Comparison of ENCODE assay signal across 24 cellular contexts in genomic region chr12:47105914-47106674, GRCh38. TPM values are rescaled to one million over a fixed set of nuclear protein-coding genes. Genes with fewer than 3 reads are reported as not detected.
DNase-seq lines count a peak whose midpoint lies in the region; ATAC-seq, FAIRE-seq and TF ChIP-seq lines count a peak whose summit lies in the region.
"Had no signal": no experiment of that assay in that cellular context is flagged by ENCODE, and none has a peak within 500 bp of the region (broad histone marks: within the 10 kb centered on the region; RNA-seq: fewer than 3 reads in every experiment).

No MANE protein-coding gene starts in this region.

- ATAC-seq in pancreas, result peak; percentile 88 to 98 (median 94)
- ATAC-seq: activated CD8-positive, alpha-beta T cell treated with anti-CD3 and anti-CD28 coated beads, Interleukin-2, amount 10 ng/mL, durations not matched to agents 7 days and 5 days had no signal

- DNase-seq in NCI-H345 (lab: John Stamatoyannopoulos, UW) (peak; percentile 9), NCI-H345 treated with DMSO at 0.1 percent for 48 hours (lab: John Stamatoyannopoulos, UW; ENCODE audit: unreplicated experiment) (no peak), NCI-H1417 treated with DMSO at 0.1 percent for 48 hours (lab: John Stamatoyannopoulos, UW) (peak; percentile 68), NCI-H774 (lab: John Stamatoyannopoulos, UW) (peak; percentile 74), pancreas (peak; percentile 67 to 90 (median 82)), HK-2 (ENCODE audit: unreplicated experiment) (no peak), HuH-7.5 (ENCODE audit: low spot score) (no peak)
- DNase-seq in activated CD4-positive, alpha-beta memory T cell treated with anti-CD3 and anti-CD28 coated beads for 36 hours, result no peak
- DNase-seq: activated B cell treated with CpG ODN at 0.5 μM for 24 hours; activated CD8-positive, alpha-beta T cell treated with anti-CD3 and anti-CD28 coated beads, Interleukin-2, amount 10 ng/mL, durations not matched to agents 7 days and 5 days; activated naive CD4-positive, alpha-beta T cell treated with anti-CD3 and anti-CD28 coated beads, Interleukin-2, amount 50 U/mL, for 16 hours; activated T-cell treated with anti-CD3 and anti-CD28 coated beads, Interleukin-2, amount 50 U/mL, for 48 hours; AML-193; CD8-positive, alpha-beta memory T cell; cerebellar nuclear complex; hypothalamus; nucleus accumbens had no signal

- no peak for FAIRE-seq in pancreas (lab: Jason Lieb, UNC)
- FAIRE-seq: astrocyte, frontal cortex, islet of Langerhans, urothelium cell line had no signal

- POLR2A ChIA-PET in activated CD4-positive, alpha-beta memory T cell treated with anti-CD3 and anti-CD28 coated beads for 36 hours (lab: Charles Lee), result no interaction called here

- H3K9me3 Mint-ChIP-seq in activated CD4-positive, alpha-beta memory T cell treated with anti-CD3 and anti-CD28 coated beads for 36 hours, result no peaks in the 10 kb centered on the region
- H3K9me3 Mint-ChIP-seq: activated B cell treated with CpG ODN at 0.5 μM for 24 hours; CD8-positive, alpha-beta memory T cell; T-helper 1 cell treated with Interleukin-12 subunit alpha and Interleukin-12 subunit beta and Interleukin-4 antibody, amounts not matched to agents 30 μg/mL and 1 μg/mL, for 36 hours had no signal

- no peaks in the 10 kb centered on the region for H3K27me3 Mint-ChIP-seq in activated CD4-positive, alpha-beta memory T cell treated with anti-CD3 and anti-CD28 coated beads for 36 hours
- H3K27me3 Mint-ChIP-seq: activated B cell treated with CpG ODN at 0.5 μM for 24 hours; CD8-positive, alpha-beta memory T cell had no signal

- WGBS in pancreas, 2 donors, result 48 to 57% methylated on average over 10 of the region's 10 CpGs

- intact Hi-C loops in pancreas (cut with DNase I), result no loop called here
- intact Hi-C loops in activated CD4-positive, alpha-beta memory T cell treated with anti-CD3 and anti-CD28 coated beads for 36 hours (cut with micrococcal nuclease), result no loop called here

- no peaks in the 10 kb centered on the region for H3K9me3 ChIP-seq in pancreas

- H3K27ac ChIP-seq in pancreas, result no peak overlapping the region
- H3K27ac ChIP-seq: 22Rv1 had no signal

- H3K4me3 Mint-ChIP-seq in activated CD4-positive, alpha-beta memory T cell treated with anti-CD3 and anti-CD28 coated beads for 36 hours, result no peak overlapping the region
- H3K4me3 Mint-ChIP-seq: activated B cell treated with CpG ODN at 0.5 μM for 24 hours; activated CD8-positive, alpha-beta T cell treated with anti-CD3 and anti-CD28 coated beads, Interleukin-2, amount 10 ng/mL, durations not matched to agents 7 days and 5 days; CD8-positive, alpha-beta memory T cell; T-helper 1 cell treated with Interleukin-12 subunit alpha and Interleukin-12 subunit beta and Interleukin-4 antibody, amounts not matched to agents 30 μg/mL and 1 μg/mL, for 36 hours had no signal

- no peaks in the 10 kb centered on the region for H3K27me3 ChIP-seq in pancreas

- no peaks in the 10 kb centered on the region for H3K36me3 ChIP-seq in pancreas

- no peaks in the 10 kb centered on the region for H3K4me1 ChIP-seq in pancreas

- H3K4me3 ChIP-seq in pancreas, result no peak overlapping the region
- H3K4me3 ChIP-seq: lung had no signal

- no peak for TF ChIP-seq CTCF in pancreas (IDR thresholded peaks at IDR 0.05)

- H3K4me1 Mint-ChIP-seq in activated CD4-positive, alpha-beta memory T cell treated with anti-CD3 and anti-CD28 coated beads for 36 hours (ENCODE audit: low read depth), result peaks cover 15% of the 10 kb centered on the region
- H3K4me1 Mint-ChIP-seq: activated B cell treated with CpG ODN at 0.5 μM for 24 hours had no signal

- no peak overlapping the region for H3K27ac Mint-ChIP-seq in activated CD4-positive, alpha-beta memory T cell treated with anti-CD3 and anti-CD28 coated beads for 36 hours
- H3K27ac Mint-ChIP-seq: activated B cell treated with CpG ODN at 0.5 μM for 24 hours; activated CD8-positive, alpha-beta T cell treated with anti-CD3 and anti-CD28 coated beads, Interleukin-2, amount 10 ng/mL, durations not matched to agents 7 days and 5 days; T-helper 1 cell treated with Interleukin-12 subunit alpha and Interleukin-12 subunit beta and Interleukin-4 antibody, amounts not matched to agents 30 μg/mL and 1 μg/mL, for 36 hours had no signal

- peaks cover 14% of the 10 kb centered on the region for H3K36me3 Mint-ChIP-seq in activated CD4-positive, alpha-beta memory T cell treated with anti-CD3 and anti-CD28 coated beads for 36 hours

- CTCF ChIA-PET in activated CD4-positive, alpha-beta memory T cell treated with anti-CD3 and anti-CD28 coated beads for 36 hours (lab: Charles Lee), result interaction anchor here (0.8 to 1.4 kb wide), 2 partner anchors 13 to 48 kb away, joined by 3 read pairs; no protein-coding TSS in a partner anchor

RNA-seq across cellular contexts. Expression of gene AMIGO2, which starts 26.3 kb away (rescaled TPM):
- total RNA-seq in pancreas, result 1 to 10 TPM; 1.3 to 7.5 (median 2.2) TPM
- 1 to 10 TPM; 2.2 to 3.9 TPM for polyA plus RNA-seq in pancreas
- 10 to 100 TPM; 12.4 to 13.6 TPM for total RNA-seq in activated CD4-positive, alpha-beta memory T cell treated with anti-CD3 and anti-CD28 coated beads for 36 hours

RNA-seq across cellular contexts. Expression of gene PCED1B, which starts 26.7 kb away (rescaled TPM):
- total RNA-seq in pancreas, result 1 to 10 TPM in 4 of 6 donors, under 1 TPM in 2; 0.71 to 6.4 (median 1.5) TPM
- polyA plus RNA-seq in pancreas, result 1 to 10 TPM; 1.8 to 2.4 TPM
- 100 to 1,000 TPM; 133 to 136 TPM for total RNA-seq in activated CD4-positive, alpha-beta memory T cell treated with anti-CD3 and anti-CD28 coated beads for 36 hours

Comparison
In these comparisons a context has a peak if more than half of its experiments do, and no peak if none do; other contexts are left out.
1. DNase-seq: peak in NCI-H345 (single experiment), NCI-H1417 treated with DMSO at 0.1 percent for 48 hours (single experiment), NCI-H774 (single experiment) and pancreas (6 of 6); none in NCI-H345 treated with DMSO at 0.1 percent for 48 hours (single experiment), activated CD4-positive, alpha-beta memory T cell treated with anti-CD3 and anti-CD28 coated beads for 36 hours (single experiment), HK-2 (single experiment) and HuH-7.5 (single experiment).
2. RNA of gene PCED1B, which starts 26.7 kb away (total RNA-seq): 133 to 136 TPM in activated CD4-positive, alpha-beta memory T cell treated with anti-CD3 and anti-CD28 coated beads for 36 hours; 0.71 to 6.4 TPM in pancreas; every median in the first group is over 10 times any median in the second.